ENCODE assay signal across 1 cellular context in genomic region chr15:47965297-47965696, GRCh38.
TF ChIP-seq lines count a peak whose summit lies in the region.

No MANE protein-coding gene starts in this region.

TF ChIP-seq in GM23338, 12 proteins besides CTCF, POLR2A, EP300 and RAD21:
- TF ChIP-seq STAT1 (IDR thresholded peaks at IDR 0.05; ENCODE audit: unreplicated experiment) (no peak), ZNF331 (CRISPR knock-in tag; IDR thresholded peaks at IDR 0.05; ENCODE audit: low read depth) (no peak), POLR2AphosphoS5 (IDR thresholded peaks at IDR 0.05; ENCODE audit: low read depth) (no peak), CREB1 (CRISPR knock-in tag; IDR thresholded peaks at IDR 0.05; ENCODE audit: low read depth) (no peak), EZH2phosphoT487 (IDR thresholded peaks at IDR 0.05; ENCODE audit: unreplicated experiment) (no peak), JUNB (IDR thresholded peaks at IDR 0.05; ENCODE audit: unreplicated experiment) (no peak), EZH2 (IDR thresholded peaks at IDR 0.05; ENCODE audit: low read depth, unreplicated experiment) (no peak), ZNF114 (CRISPR knock-in tag; IDR thresholded peaks at IDR 0.05) (no peak), REST (IDR thresholded peaks at IDR 0.05; ENCODE audit: unreplicated experiment) (no peak), ETS1 (IDR thresholded peaks at IDR 0.05) (no peak), NANOG (IDR thresholded peaks at IDR 0.05; ENCODE audit: borderline replicate concordance) (no peak), ZNF462 (CRISPR knock-in tag; IDR thresholded peaks at IDR 0.05) (no peak)
